ENCODE assay signal across 12 cellular contexts in genomic region chrX:97389761-97390192, GRCh38.
DNase-seq lines count a peak whose midpoint lies in the region; ATAC-seq, FAIRE-seq and TF ChIP-seq lines count a peak whose summit lies in the region.
"Had no signal": no experiment of that assay in that cellular context is flagged by ENCODE, and none has a peak within 500 bp of the region (broad histone marks: within the 10 kb centered on the region; RNA-seq: fewer than 3 reads in every experiment).

No MANE protein-coding gene starts in this region.

- H3K27me3 ChIP-seq in PC-3 (ENCODE audit: low read length): no peaks in the 10 kb centered on the region
- no peaks in the 10 kb centered on the region for H3K27me3 ChIP-seq in H1 (replicated peaks in 1 of 4; ENCODE audit: control insufficient read depth in 3 of 4, extremely low read depth in 1 of 4, insufficient read depth in 3 of 4, low read length in 3 of 4)

- H3K79me2 ChIP-seq in PC-3 (ENCODE audit: low read length) (no peaks in the 10 kb centered on the region), H1 (ENCODE audit: control insufficient read depth in 1 of 2, insufficient read depth in 2 of 2, low read length in 2 of 2) (no peaks in the 10 kb centered on the region)

- no peaks in the 10 kb centered on the region for H3K27me3 Mint-ChIP-seq in osteocyte (ENCODE audit: unreplicated experiment)
- H3K27me3 Mint-ChIP-seq: T-helper 17 cell had no signal

- H2BK12ac ChIP-seq in H1 (ENCODE audit: low read depth, low read length): no peak overlapping the region

- no peak overlapping the region for H3K18ac ChIP-seq in H1 (ENCODE audit: extremely low read depth, low read length)

- ATAC-seq in PC-3 (peak; percentile 90), GM19035 (IDR thresholded peaks at IDR 0.05; ENCODE audit: unreplicated experiment) (no peak)
- no peak for ATAC-seq in activated CD4-positive, CD25-positive, alpha-beta regulatory T cell treated with anti-CD3 and anti-CD28 coated beads, Interleukin-2, amount 50 U/mL, for 24 hours
- ATAC-seq: sciatic nerve, T-helper 17 cell had no signal

- no peak overlapping the region for H2AK5ac ChIP-seq in H1 (ENCODE audit: low read depth, low read length)

- H2BK5ac ChIP-seq in H1 (ENCODE audit: low read depth, low read length): no peak overlapping the region

- peak overlapping the region; percentile 79 for H3K27ac ChIP-seq in PC-3 (ENCODE audit: low read length)
- H3K27ac ChIP-seq in H1 (ENCODE audit: low read depth, low read length): no peak overlapping the region

- H3K4me2 ChIP-seq in PC-3 (ENCODE audit: low read length): peak overlapping the region; percentile 43
- H3K4me2 ChIP-seq in H1 (ENCODE audit: insufficient read depth in 1 of 2, low read depth in 2 of 2, low read length in 2 of 2): no peak overlapping the region

- DNase-seq in GM18507 (ENCODE audit: extremely low spot score, insufficient read length, low read depth) (no peak), PC-3 (peak; percentile 68), H1 (ENCODE audit: low read depth in 1 of 2, low spot score in 2 of 2) (no peak), osteocyte (ENCODE audit: extremely low spot score, unreplicated experiment) (no peak), NCI-H2081 treated with DMSO at 0.1 percent for 48 hours (lab: John Stamatoyannopoulos, UW) (no peak), NCI-H2227 treated with DMSO at 0.1 percent for 48 hours (lab: John Stamatoyannopoulos, UW) (no peak)
- DNase-seq: activated effector memory CD4-positive, alpha-beta T cell treated with Interleukin-2 at 50 U/mL for 16 hours; T-helper 17 cell had no signal

- no peaks in the 10 kb centered on the region for H4K20me1 ChIP-seq in PC-3 (ENCODE audit: low read length)
- H4K20me1 ChIP-seq in H1 (replicated peaks in 1 of 2; ENCODE audit: control insufficient read depth in 1 of 2, insufficient read depth in 2 of 2, low read length in 2 of 2): no peaks in the 10 kb centered on the region

- no peaks in the 10 kb centered on the region for H3K9me3 ChIP-seq in PC-3 (ENCODE audit: low read length)
- H3K9me3 ChIP-seq in H1 (ENCODE audit: insufficient read depth in 2 of 2, low read depth in 1 of 2, low read length in 1 of 2): no peaks in the 10 kb centered on the region

- no peak overlapping the region for H3K56ac ChIP-seq in H1 (replicated peaks; ENCODE audit: insufficient read length, low read depth, low read length)

- no TSS peak for BruUV-seq in PC-3 (replicated peaks; lab: Mats Ljungman, UMichigan)

- H3K4me3 ChIP-seq in PC-3 (ENCODE audit: low read length) (0 out of 2 replicates have a peak overlapping the region, but pooled peaks have one; percentile 13), H1 (ENCODE audit: extremely low read depth in 1 of 4, insufficient read depth in 2 of 4, low read depth in 3 of 4, low read length in 4 of 4) (no peak overlapping the region)

- H3K4me3 Mint-ChIP-seq in osteocyte (ENCODE audit: unreplicated experiment): no peak overlapping the region
- H3K4me3 Mint-ChIP-seq: T-helper 17 cell had no signal

- no peaks in the 10 kb centered on the region for H3K36me3 ChIP-seq in PC-3 (ENCODE audit: low read depth, low read length)
- H3K36me3 ChIP-seq in H1 (ENCODE audit: control insufficient read depth in 2 of 4, insufficient read depth in 4 of 4, low read length in 3 of 4): peaks cover 1 to 42% (median 8%) of the 10 kb centered on the region in 4 experiments; a peak in 6 of 8 replicates

- H3K23ac ChIP-seq in H1 (ENCODE audit: insufficient read length): no peak overlapping the region

- intact Hi-C loops in PC-3 (cut with micrococcal nuclease): no loop called here

- no peaks in the 10 kb centered on the region for H3K9me2 ChIP-seq in PC-3 (replicated peaks; ENCODE audit: low read length)

- no peak overlapping the region for H4K91ac ChIP-seq in H1 (replicated peaks; ENCODE audit: insufficient read length, low read length)

- CTCF ChIA-PET in PC-3 (lab: Charles Lee): interaction anchor here (0.6 kb wide), 1 partner anchor 188 kb away, joined by 14 read pairs; no protein-coding TSS in a partner anchor
- CTCF ChIA-PET in H1 (lab: Charles Lee; ENCODE audit: partially characterized antibody): interaction anchor here (0.7 kb wide), 1 partner anchor 44 kb away, joined by 4 read pairs; no protein-coding TSS in a partner anchor

- no peak overlapping the region for H3K14ac ChIP-seq in H1 (ENCODE audit: insufficient read length)

- H3K4me1 ChIP-seq in PC-3 (ENCODE audit: insufficient read depth, low read length): peaks cover 23% of the 10 kb centered on the region
- H3K4me1 ChIP-seq in H1 (replicated peaks in 1 of 4; ENCODE audit: control insufficient read depth in 3 of 4, insufficient read depth in 4 of 4, low read length in 3 of 4): no peaks in the 10 kb centered on the region

- no peak for TF ChIP-seq EP300 in H1 (IDR thresholded peaks at IDR 0.05; ENCODE audit: borderline replicate concordance in 1 of 2, low read depth in 2 of 2, low read length in 2 of 2)

- H3K36me3 Mint-ChIP-seq in osteocyte (ENCODE audit: unreplicated experiment): peaks cover 3% of the 10 kb centered on the region

- H3K79me1 ChIP-seq in H1 (ENCODE audit: low read depth, low read length): no peaks in the 10 kb centered on the region

- H3K9ac ChIP-seq in PC-3 (ENCODE audit: low read length) (peak overlapping the region; percentile 10; the same call in 1 of the 2 replicates), H1 (replicated peaks in 1 of 4; ENCODE audit: extremely low read depth in 1 of 4, low read depth in 3 of 4, low read length in 3 of 4) (no peak overlapping the region)

- H3K4me1 Mint-ChIP-seq in osteocyte (ENCODE audit: unreplicated experiment): peaks cover 5% of the 10 kb centered on the region

- TF ChIP-seq RAD21 in H1 (IDR thresholded peaks at IDR 0.05 in 1 of 2, conservative IDR thresholded peaks at IDR 0.05 in 1 of 2; ENCODE audit: low read depth in 2 of 2, low read length in 2 of 2): no peak

- no peak overlapping the region for H4K8ac ChIP-seq in H1 (ENCODE audit: extremely low read depth, insufficient read depth, low read length)

- no peak for TF ChIP-seq POLR2A in H1 (IDR thresholded peaks at IDR 0.05; ENCODE audit: control extremely low read depth in 1 of 2, low read depth in 2 of 2, low read length in 2 of 2)

- H2BK120ac ChIP-seq in H1 (replicated peaks; ENCODE audit: low read depth, low read length): no peak overlapping the region

- peak overlapping the region; percentile 40 for H3K27ac Mint-ChIP-seq in osteocyte (ENCODE audit: unreplicated experiment)
- H3K27ac Mint-ChIP-seq: T-helper 17 cell had no signal

- H2BK15ac ChIP-seq in H1 (ENCODE audit: low read length): no peak overlapping the region

- no peak overlapping the region for H4K5ac ChIP-seq in H1 (ENCODE audit: insufficient read length, low read depth, low read length)

- H3K9me3 Mint-ChIP-seq in osteocyte (ENCODE audit: unreplicated experiment): peaks cover 4% of the 10 kb centered on the region

- no peak overlapping the region for H3K4ac ChIP-seq in H1 (replicated peaks; ENCODE audit: insufficient read length, low read depth, low read length)

- FAIRE-seq in GM18507 (lab: Jason Lieb, UNC) (peak; percentile 35), H1 (lab: Jason Lieb, UNC) (peak; percentile 48)
- FAIRE-seq: endometrium had no signal

- H2AFZ ChIP-seq in PC-3 (ENCODE audit: low read length) (0 out of 2 replicates have a peak overlapping the region, but pooled peaks have one; percentile 4), H1 (ENCODE audit: low read length) (no peak overlapping the region)

- POLR2A ChIA-PET in PC-3 (lab: Charles Lee; ENCODE audit: unreplicated experiment): interaction anchor here (0.6 kb wide), 2 partner anchors 37 to 135 kb away, joined by 4 to 9 read pairs; no protein-coding TSS in a partner anchor
- POLR2A ChIA-PET in H1 (lab: Charles Lee; ENCODE audit: partially characterized antibody): interaction anchor here (0.6 kb wide), 2 partner anchors 78 to 95 kb away, joined by 3 read pairs; no protein-coding TSS in a partner anchor

- no peak overlapping the region for H2BK20ac ChIP-seq in H1 (ENCODE audit: low read length)

- H3F3A ChIP-seq in PC-3 (ENCODE audit: low read length, unreplicated experiment): no peaks in the 10 kb centered on the region

- whole genome bisulfite sequencing in H1 (ENCODE audit: extremely low coverage in 1 of 2, insufficient coverage in 1 of 2, insufficient read length in 1 of 2, insufficient replicate concordance in 2 of 2, low coverage in 1 of 2, low lambda C conversion rate in 2 of 2, missing lambda C conversion rate in 1 of 2), 2 experiments: 96% methylated on average over 2 of the region's 3 CpGs; no CpG with 5 or more reads in 1 of the 2 experiments

- no peaks in the 10 kb centered on the region for H3K23me2 ChIP-seq in H1 (ENCODE audit: low read depth, low read length)

- TF ChIP-seq CTCF in PC-3 (conservative IDR thresholded peaks at IDR 0.05; ENCODE audit: low read depth, low read length): no peak
- TF ChIP-seq CTCF in H1 (IDR thresholded peaks at IDR 0.05; ENCODE audit: control extremely low read depth in 1 of 3, insufficient read depth in 1 of 3, low read depth in 1 of 3, low read length in 3 of 3): no peak
- no peak for TF ChIP-seq CTCF in osteocyte (IDR thresholded peaks at IDR 0.05)

TF ChIP-seq in H1, 55 proteins besides CTCF, POLR2A, EP300 and RAD21:
- TF ChIP-seq SAP30 (IDR thresholded peaks at IDR 0.05; ENCODE audit: insufficient read depth, insufficient replicate concordance, low read length): no peak
